ENCODE assay signal across 8 cellular contexts in the genomic region with DNA sequence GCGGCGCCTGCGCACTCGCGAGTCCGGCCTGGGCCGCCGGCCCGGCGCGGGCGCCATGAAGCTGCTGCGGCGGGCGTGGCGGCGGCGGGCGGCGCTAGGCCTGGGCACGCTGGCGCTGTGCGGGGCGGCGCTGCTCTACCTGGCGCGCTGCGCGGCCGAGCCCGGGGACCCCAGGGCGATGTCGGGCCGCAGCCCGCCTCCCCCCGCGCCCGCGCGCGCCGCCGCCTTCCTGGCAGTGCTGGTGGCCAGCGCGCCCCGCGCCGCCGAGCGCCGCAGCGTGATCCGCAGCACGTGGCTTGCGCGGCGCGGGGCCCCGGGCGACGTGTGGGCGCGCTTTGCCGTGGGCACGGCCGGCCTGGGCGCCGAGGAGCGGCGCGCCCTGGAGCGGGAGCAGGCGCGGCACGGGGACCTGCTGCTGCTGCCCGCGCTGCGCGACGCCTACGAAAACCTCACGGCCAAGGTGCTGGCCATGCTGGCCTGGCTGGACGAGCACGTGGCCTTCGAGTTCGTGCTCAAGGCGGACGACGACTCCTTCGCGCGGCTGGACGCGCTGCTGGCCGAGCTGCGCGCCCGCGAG. TPM values are rescaled to one million over a fixed set of nuclear protein-coding genes. Genes with fewer than 3 reads are reported as not detected.
DNase-seq lines count a peak whose midpoint lies in the region; ATAC-seq lines count a peak whose summit lies in the region.

TSS of gene B3GALT6 (plus strand) at position 14 of the 577 bp plus-strand sequence. CDS start at position 56, 42 bp downstream.

- peaks cover 45% of the 10 kb centered on the region for H3K36me3 ChIP-seq in MG63
- H3K36me3 ChIP-seq in ectodermal cell (ENCODE audit: control insufficient read depth, insufficient read depth, low read length): no peaks in the 10 kb centered on the region
- peaks cover 0 to 30% (median 0%) of the 10 kb centered on the region in 3 experiments for H3K36me3 ChIP-seq in naive thymus-derived CD4-positive, alpha-beta T cell (ENCODE audit: control insufficient read depth in 2 of 3, insufficient read depth in 3 of 3, low read length in 3 of 3)

- H3K27ac ChIP-seq in ectodermal cell (ENCODE audit: insufficient read depth, low read depth, low read length, poor library complexity, severe bottlenecking): no peak within 1 kb of the TSS
- H3K27ac ChIP-seq in naive thymus-derived CD4-positive, alpha-beta T cell (ENCODE audit: low read depth, low read length): peak within 1 kb of the TSS; percentile 96

- CTCF ChIA-PET in naive thymus-derived CD4-positive, alpha-beta T cell (lab: Charles Lee): no interaction called here

- POLR2A ChIA-PET in naive thymus-derived CD4-positive, alpha-beta T cell (lab: Charles Lee): interaction anchor here (1.0 to 1.7 kb wide), 2 partner anchors 18 to 143 kb away, joined by 3 to 7 read pairs; partner anchors contain the start of gene AURKAIP1

- WGBS in ectodermal cell, 2 experiments: 27% methylated on average over 99 of the region's 99 CpGs

- DNase-seq in MG63: no peak
- no peak for DNase-seq in naive thymus-derived CD4-positive, alpha-beta T cell
- no peak for DNase-seq in amniotic stem cell (lab: John Stamatoyannopoulos, UW)
- DNase-seq in activated CD4-positive, alpha-beta T cell treated with anti-CD3 and anti-CD28 coated beads for 1 hour: no peak
- no peak for DNase-seq in NCI-H524 treated with DMSO at 0.1 percent for 48 hours (lab: John Stamatoyannopoulos, UW)

- peak within 1 kb of the TSS; percentile 83 for H3K4me3 ChIP-seq in MG63
- H3K4me3 ChIP-seq in ectodermal cell (ENCODE audit: insufficient read depth, low read depth, low read length): peak within 1 kb of the TSS; percentile 85
- peak within 1 kb of the TSS; percentile 90 for H3K4me3 ChIP-seq in naive thymus-derived CD4-positive, alpha-beta T cell (ENCODE audit: low read length)

- no peaks in the 10 kb centered on the region for H3K27me3 Mint-ChIP-seq in naive thymus-derived CD4-positive, alpha-beta T cell

- peak within 1 kb of the TSS; percentile 68 to 94 (median 92) for H3K27ac Mint-ChIP-seq in naive thymus-derived CD4-positive, alpha-beta T cell

- ATAC-seq in GM18907 (IDR thresholded peaks at IDR 0.05; ENCODE audit: unreplicated experiment) (peak; percentile 5), GM19328 (IDR thresholded peaks at IDR 0.05; ENCODE audit: unreplicated experiment) (no peak)
- ATAC-seq in naive thymus-derived CD4-positive, alpha-beta T cell: no peak

- peak within 1 kb of the TSS; percentile 89 to 96 (median 93) for H3K4me3 Mint-ChIP-seq in naive thymus-derived CD4-positive, alpha-beta T cell

- H3K27me3 ChIP-seq in MG63 (no peaks in the 10 kb centered on the region), ectodermal cell (ENCODE audit: control insufficient read depth, insufficient read depth, low read length, poor library complexity, severe bottlenecking) (no peaks in the 10 kb centered on the region)
- no peaks in the 10 kb centered on the region for H3K27me3 ChIP-seq in naive thymus-derived CD4-positive, alpha-beta T cell (ENCODE audit: control insufficient read depth in 2 of 2, insufficient read depth in 2 of 2, low read length in 2 of 2)

- peaks cover 0 to 1% (median 0%) of the 10 kb centered on the region in 11 donors for H3K9me3 Mint-ChIP-seq in naive thymus-derived CD4-positive, alpha-beta T cell

- H3K4me1 Mint-ChIP-seq in naive thymus-derived CD4-positive, alpha-beta T cell: peaks cover 16 to 42% (median 33%) of the 10 kb centered on the region in 7 donors

- peaks cover 0 to 19% (median 5%) of the 10 kb centered on the region in 5 donors for H3K36me3 Mint-ChIP-seq in naive thymus-derived CD4-positive, alpha-beta T cell

- H3K9me3 ChIP-seq in MG63: no peaks in the 10 kb centered on the region
- H3K9me3 ChIP-seq in ectodermal cell (ENCODE audit: control insufficient read depth, low read length): no peaks in the 10 kb centered on the region
- no peaks in the 10 kb centered on the region for H3K9me3 ChIP-seq in naive thymus-derived CD4-positive, alpha-beta T cell (ENCODE audit: control insufficient read depth in 2 of 3, low read length in 3 of 3)

- intact Hi-C loops in naive thymus-derived CD4-positive, alpha-beta T cell (cut with micrococcal nuclease): loop anchor here (1.0 to 2.0 kb wide), 6 partner anchors 41 to 220 kb away; partner anchors contain the start of genes C1orf159 (in 2 of the 2), PUSL1 (in 2 of the 2), UBE2J2 (in 2 of the 2) and ISG15 (in 1 of the 2)

- peaks cover 14% of the 10 kb centered on the region for H3K4me1 ChIP-seq in ectodermal cell (ENCODE audit: control insufficient read depth, insufficient read depth, low read length)
- H3K4me1 ChIP-seq in naive thymus-derived CD4-positive, alpha-beta T cell (ENCODE audit: control insufficient read depth in 2 of 2, insufficient read depth in 2 of 2, low read length in 2 of 2): peaks cover 12 to 28% of the 10 kb centered on the region in 2 donors

RNA-seq across cellular contexts. Expression of gene B3GALT6, which starts in this region (rescaled TPM):
- total RNA-seq in MG63 (2014; rRNA removed; shearing (Covaris generic); ENCODE audit: low replicate concordance): 36.6 and 37.4 TPM in 2 replicates
- 29.8 TPM for polyA plus RNA-seq in ectodermal cell (2013, experiment 1 of 4)
- 34.0 TPM for polyA plus RNA-seq in ectodermal cell (2013, experiment 2 of 4)
- 26.4 TPM for polyA plus RNA-seq in ectodermal cell (2013, experiment 3 of 4)
- 31.0 TPM for polyA plus RNA-seq in ectodermal cell (2013, experiment 4 of 4)
- 10 to 100 TPM; 10.9 to 29.0 (median 22.8) TPM for total RNA-seq in naive thymus-derived CD4-positive, alpha-beta T cell
- polyA plus RNA-seq in naive thymus-derived CD4-positive, alpha-beta T cell: 10 to 100 TPM in 1 of 2 donors, 1 to 10 TPM in 1; 7.2 to 12.7 TPM
